In the genomic region with DNA sequence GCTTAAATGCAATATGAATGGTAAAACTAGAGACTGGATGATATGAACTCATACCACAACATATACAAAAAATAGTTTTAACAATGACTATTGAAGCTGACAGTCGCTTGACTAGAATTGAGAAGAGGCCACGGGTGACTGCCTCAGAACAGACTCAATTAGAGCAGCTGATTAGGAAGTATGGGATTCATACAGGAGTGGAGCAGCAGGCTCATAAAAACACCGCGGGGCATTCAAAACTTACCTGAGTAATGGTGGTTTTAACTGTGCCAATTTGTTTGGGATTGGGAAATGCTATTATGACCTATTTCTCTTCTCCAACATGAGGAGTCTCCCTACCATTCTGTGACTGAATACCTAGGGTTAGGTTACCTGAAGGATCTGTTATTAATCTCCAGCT, we compare ENCODE assay signal across 12 cellular contexts. TPM values are rescaled to one million over a fixed set of nuclear protein-coding genes. Genes with fewer than 3 reads are reported as not detected.
DNase-seq lines count a peak whose midpoint lies in the region; ATAC-seq and TF ChIP-seq lines count a peak whose summit lies in the region.
"Had no signal": no experiment of that assay in that cellular context is flagged by ENCODE, and none has a peak within 500 bp of the region (broad histone marks: within the 10 kb centered on the region; RNA-seq: fewer than 3 reads in every experiment).

No MANE protein-coding gene starts in this region.

- H3K4me1 ChIP-seq in psoas muscle (peaks cover 4% of the 10 kb centered on the region), tibial nerve (peaks cover 0 to 41% (median 0%) of the 10 kb centered on the region in 4 donors)

- H3K36me3 ChIP-seq in psoas muscle (ENCODE audit: insufficient read depth in 1 of 2, low read depth in 1 of 2) (no peaks in the 10 kb centered on the region), tibial nerve (no peaks in the 10 kb centered on the region)

- ATAC-seq in psoas muscle = no peak
- ATAC-seq in GM18868 (IDR thresholded peaks at IDR 0.05; ENCODE audit: unreplicated experiment) = no peak
- ATAC-seq in GM21529 (IDR thresholded peaks at IDR 0.05; ENCODE audit: unreplicated experiment) = no peak
- ATAC-seq in HG02885 (IDR thresholded peaks at IDR 0.05; ENCODE audit: poor library complexity, unreplicated experiment) = no peak
- ATAC-seq: Right ventricle myocardium inferior had no signal

- 81 to 89% (median 87%) methylated on average over 4 of the region's 4 CpGs for WGBS in psoas muscle, 3 donors
- 68 to 82% methylated on average over 4 of the region's 4 CpGs for WGBS in tibial nerve, 2 donors

- no peak for TF ChIP-seq POLR2A in tibial nerve (IDR thresholded peaks at IDR 0.05)

- H3K4me3 ChIP-seq in LNCaP clone FGC (ENCODE audit: low read depth, low read length) (no peak overlapping the region), psoas muscle (peak overlapping the region; percentile 85), tibial nerve (no peak overlapping the region)

- intact Hi-C loops in psoas muscle (cut with DNase I) = loop anchor here in 1 of 2 donors (2.0 kb wide), 1 partner anchor 81 kb away; no protein-coding TSS in a partner anchor

- TF ChIP-seq CTCF in LNCaP clone FGC (IDR thresholded peaks at IDR 0.05; ENCODE audit: control insufficient read depth, extremely low read depth, insufficient read depth) = no peak
- no peak for TF ChIP-seq CTCF in psoas muscle (IDR thresholded peaks at IDR 0.05)
- TF ChIP-seq CTCF in tibial nerve (IDR thresholded peaks at IDR 0.05) = no peak

- H3K9me3 ChIP-seq in psoas muscle = no peaks in the 10 kb centered on the region
- no peaks in the 10 kb centered on the region for H3K9me3 ChIP-seq in tibial nerve

- H3K27me3 ChIP-seq in psoas muscle (ENCODE audit: insufficient read depth in 3 of 3, low read length in 2 of 3) = peaks cover 0 to 32% (median 0%) of the 10 kb centered on the region in 3 donors
- peaks cover 0 to 8% of the 10 kb centered on the region in 2 donors for H3K27me3 ChIP-seq in tibial nerve

- no peak for TF ChIP-seq EP300 in tibial nerve (IDR thresholded peaks at IDR 0.05)

- H3K27ac ChIP-seq in psoas muscle (no peak overlapping the region), tibial nerve (no peak overlapping the region)

- DNase-seq in LNCaP clone FGC (ENCODE audit: low read depth) (peak; percentile 22), NCI-H2196 treated with DMSO at 0.1 percent for 48 hours (lab: John Stamatoyannopoulos, UW; ENCODE audit: unreplicated experiment) (peak; percentile 59), cerebellum (ENCODE audit: low spot score) (peak; percentile 32), psoas muscle (no peak), tibial nerve (ENCODE audit: low spot score in 2 of 2) (no peak)
- DNase-seq: CD4-positive, alpha-beta memory T cell; HCEC 1CT; stimulated activated CD4-positive, alpha-beta T cell treated with anti-CD3 and anti-CD28 coated beads, Interleukin-12 subunit alpha, Interleukin-12 subunit beta, amount 100 ng/mL, for 4 hours had no signal

RNA-seq across cellular contexts. Expression of gene CADPS2, which starts 2.1 kb away (rescaled TPM):
- total RNA-seq in cerebellum (83.7 TPM), psoas muscle (1 to 10 TPM; 2.1 to 3.6 (median 3.2) TPM), tibial nerve (10 to 100 TPM; 20.3 to 44.4 (median 27.1) TPM)
- 1 to 10 TPM; 1.5 to 1.7 (median 1.6) TPM for polyA plus RNA-seq in psoas muscle
- total RNA-seq: CD4-positive, alpha-beta memory T cell had no signal
- polyA plus RNA-seq: CD4-positive, alpha-beta memory T cell had no signal

Comparison
In these comparisons a context has a peak if more than half of its experiments do, and no peak if none do; other contexts are left out.
1. DNase-seq: peak in LNCaP clone FGC (single experiment), NCI-H2196 treated with DMSO at 0.1 percent for 48 hours (single experiment) and cerebellum (single experiment); none in psoas muscle (0 of 2) and tibial nerve (0 of 2).
2. RNA of gene CADPS2, which starts 2.1 kb away (total RNA-seq): 83.7 TPM in cerebellum (single experiment) and 20.3 to 44.4 TPM in tibial nerve; 2.1 to 3.6 TPM in psoas muscle; every median in the first group is over 4 times any median in the second.